9 cellular contexts compared by ENCODE assay signal in the genomic region with DNA sequence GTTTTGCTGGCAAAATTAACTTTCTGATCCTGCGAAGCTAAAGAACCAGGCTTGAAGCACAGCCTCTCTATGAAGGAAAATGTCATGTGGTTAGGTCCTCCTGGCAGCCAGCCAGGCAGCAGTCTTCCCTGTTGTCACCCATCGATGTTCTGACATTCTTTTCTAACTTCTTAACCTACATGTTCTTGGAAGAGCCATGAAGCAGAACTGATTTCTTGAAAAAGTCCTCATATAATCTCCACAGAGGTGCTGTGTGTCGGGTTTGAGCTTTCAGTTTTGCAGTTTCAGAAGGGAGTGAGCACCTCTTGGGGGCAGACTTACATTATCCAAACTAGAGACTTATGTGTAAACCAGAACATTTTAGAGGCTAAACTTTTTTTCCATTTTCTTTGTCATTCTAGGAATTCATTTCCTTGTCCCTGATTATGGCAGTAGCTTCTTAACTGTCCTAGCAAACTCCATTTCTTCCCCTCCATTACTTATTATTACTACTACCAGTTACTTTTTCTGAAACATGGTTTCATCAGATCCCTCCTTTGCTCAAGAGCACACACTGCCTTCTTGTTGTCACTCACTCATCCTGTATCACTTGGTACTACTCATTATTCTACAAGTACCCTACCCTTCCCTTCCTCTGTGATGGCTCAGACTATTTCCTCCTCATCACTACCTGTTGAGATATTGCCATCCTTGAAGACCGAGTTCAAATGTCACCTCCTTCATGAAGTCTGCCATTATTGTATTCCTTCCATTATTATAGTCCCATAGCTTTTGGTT. TPM values are rescaled to one million over a fixed set of nuclear protein-coding genes. Genes with fewer than 3 reads are reported as not detected.
DNase-seq lines count a peak whose midpoint lies in the region; ATAC-seq and TF ChIP-seq lines count a peak whose summit lies in the region.
"Had no signal": no experiment of that assay in that cellular context is flagged by ENCODE, and none has a peak within 500 bp of the region (broad histone marks: within the 10 kb centered on the region; RNA-seq: fewer than 3 reads in every experiment).

No MANE protein-coding gene starts in this region.

- H3K9me3 ChIP-seq in left ventricle myocardium inferior (replicated peaks): no peaks in the 10 kb centered on the region

- H3K4me3 ChIP-seq in left ventricle myocardium inferior: no peak overlapping the region
- H3K4me3 ChIP-seq: neural progenitor cell had no signal

- no peaks in the 10 kb centered on the region for H3K4me1 ChIP-seq in left ventricle myocardium inferior
- H3K4me1 ChIP-seq: neural progenitor cell had no signal

- H3K27ac Mint-ChIP-seq in T-helper 2 cell treated with Interferon-gamma antibody and Interleukin-4, amounts not matched to agents 5 μg/mL and 100 μg/mL, for 36 hours: peak overlapping the region; percentile 60
- H3K27ac Mint-ChIP-seq: neural progenitor cell had no signal

- peaks cover 29% of the 10 kb centered on the region for H3K27me3 ChIP-seq in left ventricle myocardium inferior (ENCODE audit: low read depth)
- H3K27me3 ChIP-seq: neural progenitor cell had no signal

- peaks cover 33% of the 10 kb centered on the region for H3K4me1 Mint-ChIP-seq in T-helper 2 cell treated with Interferon-gamma antibody and Interleukin-4, amounts not matched to agents 5 μg/mL and 100 μg/mL, for 36 hours (ENCODE audit: low read depth)

- intact Hi-C loops in left ventricle myocardium inferior (cut with micrococcal nuclease): loop anchor here (5.0 kb wide), 1 partner anchor 103 kb away; the partner anchor contains the start of genes CCDC142 and TTC31

- no peaks in the 10 kb centered on the region for H3K9me3 Mint-ChIP-seq in T-helper 2 cell treated with Interferon-gamma antibody and Interleukin-4, amounts not matched to agents 5 μg/mL and 100 μg/mL, for 36 hours
- H3K9me3 Mint-ChIP-seq: neural progenitor cell had no signal

- peak; percentile 48 for ATAC-seq in GM21528 (IDR thresholded peaks at IDR 0.05; ENCODE audit: low FRiP score, unreplicated experiment)
- no peak for ATAC-seq in HG03469 (IDR thresholded peaks at IDR 0.05; ENCODE audit: unreplicated experiment)

- H3K36me3 ChIP-seq in left ventricle myocardium inferior: no peaks in the 10 kb centered on the region
- H3K36me3 ChIP-seq: neural progenitor cell had no signal

- TF ChIP-seq CTCF in left ventricle myocardium inferior (IDR thresholded peaks at IDR 0.05; ENCODE audit: borderline replicate concordance): no peak

- no peaks in the 10 kb centered on the region for H3K36me3 Mint-ChIP-seq in T-helper 2 cell treated with Interferon-gamma antibody and Interleukin-4, amounts not matched to agents 5 μg/mL and 100 μg/mL, for 36 hours (ENCODE audit: low read depth)
- H3K36me3 Mint-ChIP-seq: neural progenitor cell had no signal

- H3K4me3 Mint-ChIP-seq in T-helper 2 cell treated with Interferon-gamma antibody and Interleukin-4, amounts not matched to agents 5 μg/mL and 100 μg/mL, for 36 hours: peak overlapping the region; percentile 70
- H3K4me3 Mint-ChIP-seq: neural progenitor cell had no signal

- peak; percentile 9 for DNase-seq in DMS114 treated with DMSO at 0.1 percent for 48 hours (lab: John Stamatoyannopoulos, UW; ENCODE audit: unreplicated experiment)
- no peak for DNase-seq in T-helper 2 cell treated with Interferon-gamma antibody and Interleukin-4, amounts not matched to agents 5 μg/mL and 100 μg/mL, for 36 hours (ENCODE audit: low spot score)
- DNase-seq in left ventricle myocardium inferior: peak; percentile 39
- DNase-seq in epidermal melanocyte (ENCODE audit: insufficient read length, low spot score): no peak
- DNase-seq in dermis blood vessel endothelial cell: no peak
- DNase-seq in NCI-H82 (lab: John Stamatoyannopoulos, UW): no peak

- no peak overlapping the region for H3K27ac ChIP-seq in left ventricle myocardium inferior (replicated peaks)
- H3K27ac ChIP-seq: neural progenitor cell had no signal

- peaks cover 5% of the 10 kb centered on the region for H3K27me3 Mint-ChIP-seq in T-helper 2 cell treated with Interferon-gamma antibody and Interleukin-4, amounts not matched to agents 5 μg/mL and 100 μg/mL, for 36 hours (ENCODE audit: low read depth)

RNA-seq across cellular contexts. Expression of gene DOK1, which starts 31.1 kb away (rescaled TPM):
- total RNA-seq in left ventricle myocardium inferior (4.1 TPM), dermis blood vessel endothelial cell (20.8 and 21.5 TPM in 2 replicates)

RNA-seq across cellular contexts. Expression of gene LOXL3, which starts 31.9 kb away (rescaled TPM):
- total RNA-seq in left ventricle myocardium inferior (4.7 TPM), dermis blood vessel endothelial cell (0.85 and 1.7 TPM in 2 replicates)

RNA-seq across cellular contexts. Expression of gene HTRA2, which starts 55.9 kb away (rescaled TPM):
- total RNA-seq in left ventricle myocardium inferior (26.6 TPM), dermis blood vessel endothelial cell (50.9 and 51.8 TPM in 2 replicates)

RNA-seq across cellular contexts. Expression of gene AUP1, which starts 56.1 kb away (rescaled TPM):
- 46.9 TPM for total RNA-seq in left ventricle myocardium inferior
- 87.2 and 127 TPM in 2 replicates for total RNA-seq in dermis blood vessel endothelial cell

RNA-seq across cellular contexts. Expression of gene DQX1, which starts 59.6 kb away (rescaled TPM):
- total RNA-seq in left ventricle myocardium inferior (0.11 TPM), dermis blood vessel endothelial cell (not detected in 2 replicates)

Comparison
In these comparisons a context has a peak if more than half of its experiments do, and no peak if none do; other contexts are left out.
1. DNase-seq: peak in DMS114 treated with DMSO at 0.1 percent for 48 hours (single experiment) and left ventricle myocardium inferior (single experiment); none in T-helper 2 cell treated with Interferon-gamma antibody and Interleukin-4, amounts not matched to agents 5 μg/mL and 100 μg/mL, for 36 hours (single experiment), epidermal melanocyte (single experiment), dermis blood vessel endothelial cell (single experiment) and NCI-H82 (single experiment).